In genomic region chr17:5055543-5055942, GRCh38 we compare ENCODE assay signal across 26 cellular contexts. TPM values are rescaled to one million over a fixed set of nuclear protein-coding genes. Genes with fewer than 3 reads are reported as not detected.
DNase-seq lines count a peak whose midpoint lies in the region; ATAC-seq and TF ChIP-seq lines count a peak whose summit lies in the region.
"Had no signal": no experiment of that assay in that cellular context is flagged by ENCODE, and none has a peak within 500 bp of the region (broad histone marks: within the 10 kb centered on the region; RNA-seq: fewer than 3 reads in every experiment).

No MANE protein-coding gene starts in this region.

- no peak overlapping the region; the same call in 1 of the 2 replicates for H2AFZ ChIP-seq in Loucy (ENCODE audit: low read length)

- H3K4me3 ChIP-seq in H7 (ENCODE audit: insufficient read depth, low read depth, low read length), result no peak overlapping the region
- no peak overlapping the region for H3K4me3 ChIP-seq in Loucy (ENCODE audit: low read length, poor library complexity, severe bottlenecking)
- H3K4me3 ChIP-seq: ascending aorta, dorsolateral prefrontal cortex, heart left ventricle, SJSA1 had no signal

- no peaks in the 10 kb centered on the region for H3K9me2 ChIP-seq in Loucy (replicated peaks; ENCODE audit: low read depth, low read length)

- peaks cover 4% of the 10 kb centered on the region; the same call in 1 of the 2 replicates for H3K9me3 Mint-ChIP-seq in WTC11
- H3K9me3 Mint-ChIP-seq in effector memory CD8-positive, alpha-beta T cell, result no peaks in the 10 kb centered on the region
- H3K9me3 Mint-ChIP-seq: activated CD4-positive, alpha-beta T cell treated with anti-CD3 and anti-CD28 coated beads, Interleukin-2, amount 10 ng/mL, durations not matched to agents 24 days and 14 days; activated T-helper 2 cell treated with anti-CD3 and anti-CD28 coated beads, Interferon-gamma antibody, Interleukin-2, Interleukin-4, amounts not matched to agents 10 μg/mL and 5 μg/mL and 100 μg/mL, durations not matched to agents 14 hours and 24 hours and 36 hours; central memory CD8-positive, alpha-beta T cell; naive thymus-derived CD8-positive, alpha-beta T cell had no signal

- H3K9me3 ChIP-seq in Loucy (ENCODE audit: insufficient read depth, low read depth, low read length), result no peaks in the 10 kb centered on the region
- H3K9me3 ChIP-seq: ascending aorta, heart left ventricle, SJSA1 had no signal

- POLR2A ChIA-PET in WTC11 (lab: Charles Lee), result interaction anchor here (0.6 to 1.0 kb wide), 2 partner anchors 249 to 659 kb away, joined by 3 read pairs; partner anchors contain the start of gene PLD2

- no peaks in the 10 kb centered on the region for H3F3A ChIP-seq in Loucy (ENCODE audit: low read depth)

- no peaks in the 10 kb centered on the region for H3K27me3 ChIP-seq in H7 (ENCODE audit: control insufficient read depth, insufficient read depth, low read length)
- no peaks in the 10 kb centered on the region for H3K27me3 ChIP-seq in Loucy (ENCODE audit: insufficient read depth, low read length, poor library complexity, severe bottlenecking)
- peaks cover 2% of the 10 kb centered on the region for H3K27me3 ChIP-seq in foreskin keratinocyte
- H3K27me3 ChIP-seq: ascending aorta, dorsolateral prefrontal cortex, SJSA1 had no signal

- no peaks in the 10 kb centered on the region for H3K79me2 ChIP-seq in Loucy (ENCODE audit: insufficient read depth, low read length)

- peaks cover 12% of the 10 kb centered on the region for H3K27me3 Mint-ChIP-seq in WTC11 (ENCODE audit: low read depth)
- H3K27me3 Mint-ChIP-seq in effector memory CD8-positive, alpha-beta T cell, result no peaks in the 10 kb centered on the region
- H3K27me3 Mint-ChIP-seq: activated CD4-positive, alpha-beta T cell treated with anti-CD3 and anti-CD28 coated beads, Interleukin-2, amount 10 ng/mL, durations not matched to agents 24 days and 14 days; activated CD8-positive, alpha-beta memory T cell treated with anti-CD3 and anti-CD28 coated beads, Interleukin-2, amount 10 ng/mL, durations not matched to agents 7 days and 5 days; activated naive CD8-positive, alpha-beta T cell; central memory CD8-positive, alpha-beta T cell had no signal

- H3K4me3 Mint-ChIP-seq in WTC11, result no peak overlapping the region
- no peak overlapping the region for H3K4me3 Mint-ChIP-seq in effector memory CD8-positive, alpha-beta T cell
- H3K4me3 Mint-ChIP-seq: activated CD4-positive, alpha-beta T cell treated with anti-CD3 and anti-CD28 coated beads, Interleukin-2, amount 10 ng/mL, durations not matched to agents 24 days and 14 days; activated CD8-positive, alpha-beta memory T cell treated with anti-CD3 and anti-CD28 coated beads, Interleukin-2, amount 10 ng/mL, durations not matched to agents 7 days and 5 days; activated naive CD8-positive, alpha-beta T cell; central memory CD8-positive, alpha-beta T cell; naive thymus-derived CD8-positive, alpha-beta T cell had no signal

- H3K27ac Mint-ChIP-seq in WTC11, result no peak overlapping the region
- no peak overlapping the region for H3K27ac Mint-ChIP-seq in effector memory CD8-positive, alpha-beta T cell
- H3K27ac Mint-ChIP-seq: activated CD4-positive, alpha-beta T cell treated with anti-CD3 and anti-CD28 coated beads, Interleukin-2, amount 10 ng/mL, durations not matched to agents 24 days and 14 days; activated CD8-positive, alpha-beta memory T cell treated with anti-CD3 and anti-CD28 coated beads, Interleukin-2, amount 10 ng/mL, durations not matched to agents 7 days and 5 days; activated naive CD8-positive, alpha-beta T cell; activated T-helper 2 cell treated with anti-CD3 and anti-CD28 coated beads, Interferon-gamma antibody, Interleukin-2, Interleukin-4, amounts not matched to agents 10 μg/mL and 5 μg/mL and 100 μg/mL, durations not matched to agents 14 hours and 24 hours and 36 hours had no signal

- H3K4me1 ChIP-seq in Loucy (ENCODE audit: insufficient read depth, low read length, poor library complexity, severe bottlenecking) (no peaks in the 10 kb centered on the region), foreskin keratinocyte (no peaks in the 10 kb centered on the region)
- H3K4me1 ChIP-seq: ascending aorta, heart left ventricle, SJSA1 had no signal

- peak; percentile 55 for DNase-seq in H7
- no peak for DNase-seq in WTC11 (ENCODE audit: low spot score)
- no peak for DNase-seq in NCI-H2081 treated with DMSO at 0.1 percent for 48 hours (lab: John Stamatoyannopoulos, UW)
- DNase-seq in effector memory CD8-positive, alpha-beta T cell, result no peak
- DNase-seq in foreskin keratinocyte, result no peak
- DNase-seq: activated CD4-positive, alpha-beta T cell treated with anti-CD3 and anti-CD28 coated beads, Interleukin-2, amount 10 ng/mL, durations not matched to agents 24 days and 14 days; activated CD8-positive, alpha-beta memory T cell treated with anti-CD3 and anti-CD28 coated beads, Interleukin-2, amount 10 ng/mL, durations not matched to agents 7 days and 5 days; dorsolateral prefrontal cortex; heart left ventricle; mesenchymal stem cell; naive thymus-derived CD8-positive, alpha-beta T cell; NCI-H187; NCI-H345; NK-92 treated with Interleukin-12 subunit alpha and Interleukin-12 subunit beta, amount 100 ng/mL, for 24 hours; retina; stimulated activated CD4-positive, alpha-beta T cell treated with anti-CD3 and anti-CD28 coated beads, Interleukin-4, amount 100 ng/mL, for 1 hour; stimulated activated naive CD4-positive, alpha-beta T cell; T-helper 2 cell had no signal

- H3K4me2 ChIP-seq in Loucy (ENCODE audit: low read depth, low read length, poor library complexity, severe bottlenecking), result no peak overlapping the region

- peak; percentile 36; the same call in 1 of the 2 replicates for TF ChIP-seq CTCF in Loucy (conservative IDR thresholded peaks at IDR 0.05; ENCODE audit: low read length)
- no peak for TF ChIP-seq CTCF in WTC11 (IDR thresholded peaks at IDR 0.05)
- TF ChIP-seq CTCF in foreskin keratinocyte (conservative IDR thresholded peaks at IDR 0.05), result no peak

- H3K9ac ChIP-seq in Loucy (ENCODE audit: low read depth, low read length, poor library complexity, severe bottlenecking), result no peak overlapping the region

- ATAC-seq in WTC11 (peak; percentile 81), foreskin keratinocyte (no peak)
- ATAC-seq in effector memory CD8-positive, alpha-beta T cell (replicated peaks), result no peak
- ATAC-seq: activated CD8-positive, alpha-beta memory T cell treated with anti-CD3 and anti-CD28 coated beads, Interleukin-2, amount 10 ng/mL, durations not matched to agents 7 days and 5 days; heart left ventricle; naive thymus-derived CD8-positive, alpha-beta T cell had no signal

- H3K4me1 Mint-ChIP-seq in WTC11, result no peaks in the 10 kb centered on the region
- no peaks in the 10 kb centered on the region for H3K4me1 Mint-ChIP-seq in effector memory CD8-positive, alpha-beta T cell (ENCODE audit: low read depth in 2 of 2)
- H3K4me1 Mint-ChIP-seq: activated CD4-positive, alpha-beta T cell treated with anti-CD3 and anti-CD28 coated beads, Interleukin-2, amount 10 ng/mL, durations not matched to agents 24 days and 14 days had no signal

- no peaks in the 10 kb centered on the region for H4K20me1 ChIP-seq in Loucy (ENCODE audit: insufficient read depth, low read length, poor library complexity, severe bottlenecking)

- H3K36me3 Mint-ChIP-seq in WTC11, result peaks cover 3% of the 10 kb centered on the region; the same call in 1 of the 2 replicates
- H3K36me3 Mint-ChIP-seq in effector memory CD8-positive, alpha-beta T cell (ENCODE audit: insufficient read depth), result peaks cover 11% of the 10 kb centered on the region
- H3K36me3 Mint-ChIP-seq: activated naive CD8-positive, alpha-beta T cell; naive thymus-derived CD8-positive, alpha-beta T cell had no signal

- CTCF ChIA-PET in WTC11 (lab: Charles Lee), result interaction anchor here (0.6 to 1.1 kb wide), 2 partner anchors 69 to 354 kb away, joined by 6 read pairs; partner anchors contain the start of gene CAMTA2

- no peak overlapping the region for H3K27ac ChIP-seq in foreskin keratinocyte
- H3K27ac ChIP-seq: ascending aorta, dorsolateral prefrontal cortex, heart left ventricle, SJSA1 had no signal

- H3K36me3 ChIP-seq in H7 (replicated peaks; ENCODE audit: control insufficient read depth, insufficient read depth, low read length), result no peaks in the 10 kb centered on the region
- H3K36me3 ChIP-seq in Loucy (ENCODE audit: insufficient read depth, low read length), result no peaks in the 10 kb centered on the region
- H3K36me3 ChIP-seq: ascending aorta, heart left ventricle, SJSA1 had no signal

TF ChIP-seq in WTC11, 78 proteins besides CTCF, POLR2A, EP300 and RAD21:
- TF ChIP-seq NFE2L1 (CRISPR knock-in tag; IDR thresholded peaks at IDR 0.05) (no peak), RORB (CRISPR knock-in tag; IDR thresholded peaks at IDR 0.05) (no peak), FOXP1 (CRISPR knock-in tag; IDR thresholded peaks at IDR 0.05; ENCODE audit: borderline replicate concordance) (no peak), FOXK1 (CRISPR knock-in tag; IDR thresholded peaks at IDR 0.05) (no peak), E2F5 (CRISPR knock-in tag; IDR thresholded peaks at IDR 0.05) (no peak)

RNA-seq across cellular contexts. Expression of gene SLC52A1, which starts 20.3 kb away (rescaled TPM):
- 0.10 TPM in 1 of 2 replicates, not detected in the other for total RNA-seq in H7 (2014; rRNA removed; shearing (Covaris generic))
- total RNA-seq in WTC11 (2021) (0.78 to 1.1 TPM (median 0.99 TPM) in 3 replicates), foreskin keratinocyte (0.71 and 0.85 TPM in 2 replicates)
- 0.76 and 0.90 TPM in 2 replicates for polyA plus RNA-seq in foreskin keratinocyte
- total RNA-seq: ascending aorta, H4, osteoblast, SJSA1 had no signal
- polyA plus RNA-seq: heart left ventricle; naive thymus-derived CD8-positive, alpha-beta T cell had no signal

RNA-seq across cellular contexts. Expression of gene ZFP3, which starts 22.7 kb away (rescaled TPM):
- total RNA-seq in H7 (2014; rRNA removed; shearing (Covaris generic)), result 0.21 and 0.96 TPM in 2 replicates
- total RNA-seq in WTC11 (2021) (0.39 to 0.71 TPM (median 0.66 TPM) in 3 replicates), foreskin keratinocyte (1.4 and 1.8 TPM in 2 replicates)
- 0.58 and 0.71 TPM in 2 replicates for polyA plus RNA-seq in foreskin keratinocyte

RNA-seq across cellular contexts. Expression of gene ZNF232, which starts 56.1 kb away (rescaled TPM):
- total RNA-seq in H7 (2014; rRNA removed; shearing (Covaris generic)), result 20.1 and 24.8 TPM in 2 replicates
- total RNA-seq in WTC11 (2021) (19.2 to 23.1 TPM (median 21.7 TPM) in 3 replicates), foreskin keratinocyte (6.5 and 7.9 TPM in 2 replicates)
- polyA plus RNA-seq in foreskin keratinocyte, result 5.6 and 6.6 TPM in 2 replicates

RNA-seq across cellular contexts. Expression of gene KIF1C, which starts 57.8 kb away (rescaled TPM):
- total RNA-seq in H7 (2014; rRNA removed; shearing (Covaris generic)), result 46.2 and 48.8 TPM in 2 replicates
- 112 to 130 TPM (median 115 TPM) in 3 replicates for total RNA-seq in WTC11 (2021)
- 106 and 110 TPM in 2 replicates for total RNA-seq in foreskin keratinocyte
- 58.4 and 59.5 TPM in 2 replicates for polyA plus RNA-seq in foreskin keratinocyte

RNA-seq across cellular contexts. Expression of gene INCA1, which starts 58.2 kb away (rescaled TPM):
- 0.42 and 0.63 TPM in 2 replicates for total RNA-seq in H7 (2014; rRNA removed; shearing (Covaris generic))
- 0.61 to 1.1 TPM (median 1.1 TPM) in 3 replicates for total RNA-seq in WTC11 (2021)
- total RNA-seq in foreskin keratinocyte, result 0.14 TPM in 2 replicates
- 0.35 and 0.37 TPM in 2 replicates for polyA plus RNA-seq in foreskin keratinocyte
- total RNA-seq: ascending aorta had no signal
